Comparison of ENCODE assay signal across 37 cellular contexts in genomic region chr13:51107996-51108395, GRCh38. TPM values are rescaled to one million over a fixed set of nuclear protein-coding genes. Genes with fewer than 3 reads are reported as not detected.
"Had no signal": no experiment of that assay in that cellular context is flagged by ENCODE, and none has a peak within 500 bp of the region (broad histone marks: within the 10 kb centered on the region; RNA-seq: fewer than 3 reads in every experiment).

No MANE protein-coding gene starts in this region.

- H3K27ac ChIP-seq: adrenal gland, body of pancreas, brain microvascular endothelial cell, breast epithelium, VCaP had no signal

- H3K4me1 ChIP-seq: adrenal gland, body of pancreas, breast epithelium had no signal

- H3K4me3 ChIP-seq: adrenal gland, body of pancreas, breast epithelium had no signal

- H3K36me3 ChIP-seq: adrenal gland, brain microvascular endothelial cell, breast epithelium had no signal

- DNase-seq: activated B cell treated with CpG ODN at 0.5 μM for 24 hours; activated CD4-positive, alpha-beta memory T cell treated with anti-CD3 and anti-CD28 coated beads for 36 hours; activated CD4-positive, alpha-beta T cell treated with anti-CD3 and anti-CD28 coated beads for 4 hours; activated CD4-positive, alpha-beta T cell treated with anti-CD3 and anti-CD28 coated beads, Interleukin-2, amount 10 ng/mL, durations not matched to agents 24 days and 14 days; activated CD4-positive, alpha-beta T cell treated with anti-CD3 and anti-CD28 coated beads, Interleukin-2, amount 50 U/mL, for 1 hour; activated CD4-positive, alpha-beta T cell treated with anti-CD3 and anti-CD28 coated beads, Interleukin-2, amount 50 U/mL, for 4 hours; activated CD4-positive, CD25-positive, alpha-beta regulatory T cell treated with anti-CD3 and anti-CD28 coated beads, Interleukin-2, amount 50 U/mL, for 72 hours; activated CD8-positive, alpha-beta memory T cell treated with anti-CD3 and anti-CD28 coated beads, Interleukin-2, amount 50 U/mL, for 4 hours; activated CD8-positive, alpha-beta T cell treated with anti-CD3 and anti-CD28 coated beads for 36 hours; activated effector memory CD4-positive, alpha-beta T cell treated with anti-CD3 and anti-CD28 coated beads, Interleukin-2, amount 50 U/mL, for 16 hours; activated gamma-delta T cell treated with Interleukin-2 at 50 U/mL for 16 hours; activated naive CD4-positive, alpha-beta T cell; activated naive CD4-positive, alpha-beta T cell treated with anti-CD3 and anti-CD28 coated beads for 36 hours; activated naive CD4-positive, alpha-beta T cell treated with anti-CD3 and anti-CD28 coated beads, Interleukin-2, amount 50 U/mL, for 16 hours; activated naive CD8-positive, alpha-beta T cell treated with anti-CD3 and anti-CD28 coated beads for 36 hours; activated T-cell treated with anti-CD3 and anti-CD28 coated beads for 4 hours; activated T-cell treated with anti-CD3 and anti-CD28 coated beads, Interleukin-2, amount 50 U/mL, for 1 hour; activated T-cell treated with anti-CD3 and anti-CD28 coated beads, Interleukin-2, amount 50 U/mL, for 4 hours; activated T-cell treated with anti-CD3 and anti-CD28 coated beads, Interleukin-2, amount 50 U/mL, for 72 hours; adrenal gland; amniotic stem cell; aorta; body of pancreas; brain microvascular endothelial cell; central memory CD4-positive, alpha-beta T cell; T-helper 1 cell; T-helper 2 cell; T-helper 9 cell had no signal

- H3K9me3 ChIP-seq: adrenal gland, body of pancreas, breast epithelium had no signal

- H3K27me3 ChIP-seq: body of pancreas, brain microvascular endothelial cell had no signal

RNA-seq across cellular contexts. Expression of gene C13orf42, which starts 3.1 kb away (rescaled TPM):
- total RNA-seq: activated B cell treated with CpG ODN at 0.5 μM for 24 hours; activated CD4-positive, alpha-beta memory T cell treated with anti-CD3 and anti-CD28 coated beads for 36 hours; activated CD4-positive, alpha-beta T cell treated with anti-CD3 and anti-CD28 coated beads, Interleukin-2, amount 10 ng/mL, durations not matched to agents 24 days and 14 days; activated CD8-positive, alpha-beta memory T cell treated with anti-CD3 and anti-CD28 coated beads for 36 hours; activated CD8-positive, alpha-beta T cell treated with anti-CD3 and anti-CD28 coated beads for 36 hours; activated naive CD4-positive, alpha-beta T cell treated with anti-CD3 and anti-CD28 coated beads for 36 hours; activated naive CD4-positive, alpha-beta T cell treated with anti-CD3 and anti-CD28 coated beads, Interleukin-2, amount 50 U/mL, for 72 hours; activated naive CD8-positive, alpha-beta T cell treated with anti-CD3 and anti-CD28 coated beads for 36 hours; activated T-cell treated with anti-CD3 and anti-CD28 coated beads, Interleukin-2, amount 50 U/mL, for 4 hours; activated T-cell treated with anti-CD3 and anti-CD28 coated beads, Interleukin-2, amount 50 U/mL, for 72 hours; activated T-helper 1 cell treated with anti-CD3 and anti-CD28 coated beads, Interleukin-12 subunit alpha, Interleukin-12 subunit beta, Interleukin-2, Interleukin-4 antibody, amounts not matched to agents 30 ng/mL and 10 ng/mL and 1 ng/mL, durations not matched to agents 14 hours and 24 hours and 36 hours; activated T-helper 17 cell treated with anti-CD3 and anti-CD28 coated beads, Interleukin-2, amount 50 U/mL, for 72 hours; adrenal gland; aorta; astrocyte; body of pancreas; breast epithelium; cardiac septum; cerebellum had no signal
